ENCODE assay signal across 8 cellular contexts in genomic region chr1:166166701-166167394, GRCh38. TPM values are rescaled to one million over a fixed set of nuclear protein-coding genes. Genes with fewer than 3 reads are reported as not detected.
DNase-seq lines count a peak whose midpoint lies in the region; ATAC-seq and TF ChIP-seq lines count a peak whose summit lies in the region.

A gene with protein sequence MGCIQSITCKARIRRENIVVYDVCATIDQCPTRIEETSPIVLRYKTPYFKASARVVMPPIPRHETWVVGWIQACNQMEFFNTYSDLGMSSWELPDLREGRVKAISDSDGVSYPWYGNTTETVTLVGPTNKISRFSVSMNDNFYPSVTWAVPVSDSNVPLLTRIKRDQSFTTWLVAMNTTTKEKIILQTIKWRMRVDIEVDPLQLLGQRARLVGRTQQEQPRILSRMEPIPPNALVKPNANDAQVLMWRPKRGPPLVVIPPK (minus strand): TSS chr1:166167001. CDS start chr1:166166248, 753 bp downstream.

- intact Hi-C loops in HCT116 (cut with micrococcal nuclease), result loop anchor here (5.0 kb wide), 1 partner anchor 535 kb away; the partner anchor contains the start of gene MGST3

- TF ChIP-seq CTCF in GM10266 (IDR thresholded peaks at IDR 0.05; ENCODE audit: control insufficient read depth, insufficient read depth, low read depth, missing control alignments) (peak; percentile 7), HCT116 (IDR thresholded peaks at IDR 0.05 in 2 of 3, conservative IDR thresholded peaks at IDR 0.05 in 1 of 3; ENCODE audit: borderline replicate concordance in 1 of 3, insufficient read depth in 1 of 3, low read depth in 2 of 3, low read length in 2 of 3) (no peak)

- H3K27ac ChIP-seq in HCT116 (ENCODE audit: low read depth, low read length) (peak within 1 kb of the TSS; percentile 32; the same call in 1 of the 2 replicates), iPS-20b (ENCODE audit: low read length) (no peak within 1 kb of the TSS), skeletal muscle tissue (ENCODE audit: low read depth, low read length) (peak within 1 kb of the TSS; percentile 71)

- no peaks in the 10 kb centered on the region for H3K9me2 ChIP-seq in HCT116 (ENCODE audit: insufficient read depth)

- H3K79me2 ChIP-seq in HCT116 (ENCODE audit: insufficient read depth, low read length), result no peaks in the 10 kb centered on the region

- CTCF ChIA-PET in HCT116 (lab: Charles Lee), result no interaction called here

- no peaks in the 10 kb centered on the region for H3K27me3 ChIP-seq in HCT116 (ENCODE audit: insufficient read depth, low read length)
- peaks cover 64% of the 10 kb centered on the region for H3K27me3 ChIP-seq in iPS-20b (ENCODE audit: insufficient read depth, low read length)
- no peaks in the 10 kb centered on the region for H3K27me3 ChIP-seq in skeletal muscle tissue (ENCODE audit: control insufficient read depth in 3 of 3, insufficient read depth in 3 of 3, low read length in 3 of 3)

- POLR2A ChIA-PET in HCT116 (lab: Charles Lee), result no interaction called here

- H3K4me2 ChIP-seq in HCT116 (ENCODE audit: low read length), result peak within 1 kb of the TSS; percentile 82

- BruUV-seq in HCT116 (replicated peaks; lab: Mats Ljungman, UMichigan), result no TSS peak

- DNase-seq in GM10266 (ENCODE audit: extremely low spot score) (peak; percentile 92), HCT116 (ENCODE audit: low read depth, low spot score) (peak; percentile 42), NCI-H1105 treated with DMSO at 0.1 percent for 48 hours (lab: John Stamatoyannopoulos, UW) (peak; percentile 79), UCSD-AML1 (lab: John Stamatoyannopoulos, UW; ENCODE audit: unreplicated experiment) (peak; percentile 67), T47D (ENCODE audit: low read depth in 1 of 2, low spot score in 1 of 2) (peak; percentile 83 to 86), AML-193 (lab: John Stamatoyannopoulos, UW) (no peak)

- peak within 1 kb of the TSS; percentile 86 for H2AFZ ChIP-seq in HCT116 (ENCODE audit: low read depth, low read length, poor library complexity, severe bottlenecking)

- in situ Hi-C loops in T47D (cut with HindIII; ENCODE audit: low pct_unique_long_range_greater_than_20kb, low sequenced_read_pairs), result no loop called here

- TF ChIP-seq RAD21 in HCT116 (IDR thresholded peaks at IDR 0.05; ENCODE audit: low read depth), result no peak

- TF ChIP-seq POLR2A in HCT116 (IDR thresholded peaks at IDR 0.05; ENCODE audit: borderline replicate concordance, extremely low read depth, insufficient read depth, insufficient read length), result no peak

- no peak within 1 kb of the TSS for H3K9ac ChIP-seq in HCT116 (ENCODE audit: low read length)
- H3K9ac ChIP-seq in iPS-20b (ENCODE audit: low read depth, low read length), result no peak within 1 kb of the TSS
- peak within 1 kb of the TSS; percentile 67 to 82 (median 73) for H3K9ac ChIP-seq in skeletal muscle tissue (ENCODE audit: low read depth in 1 of 3, low read length in 3 of 3)

- H3K36me3 ChIP-seq in HCT116 (ENCODE audit: control insufficient read depth in 1 of 2, insufficient read depth in 2 of 2, low read length in 2 of 2) (no peaks in the 10 kb centered on the region), iPS-20b (ENCODE audit: insufficient read depth, low read depth, low read length) (no peaks in the 10 kb centered on the region), skeletal muscle tissue (ENCODE audit: control insufficient read depth in 3 of 3, insufficient read depth in 3 of 3, low read length in 3 of 3) (no peaks in the 10 kb centered on the region)

- peak within 1 kb of the TSS; percentile 41 to 54 for H3K4me3 ChIP-seq in HCT116 (replicated peaks in 1 of 2; ENCODE audit: low read depth in 1 of 2, low read length in 2 of 2)
- H3K4me3 ChIP-seq in iPS-20b (ENCODE audit: low read length), result peak within 1 kb of the TSS; percentile 72
- peak within 1 kb of the TSS; percentile 82 to 90 (median 83) for H3K4me3 ChIP-seq in skeletal muscle tissue (ENCODE audit: low read length in 3 of 3)

- RAD21 ChIA-PET in HCT116 (lab: Charles Lee; ENCODE audit: low non-redundant PET in 1 of 2, low total read pairs in 2 of 2, uncharacterized antibody in 2 of 2, unreplicated experiment in 2 of 2), result no interaction called here

- H4K20me1 ChIP-seq in HCT116 (ENCODE audit: insufficient read depth), result no peaks in the 10 kb centered on the region

- H3K9me3 ChIP-seq in HCT116 (ENCODE audit: control insufficient read depth in 1 of 2, insufficient read depth in 1 of 2, low read depth in 1 of 2, low read length in 2 of 2) (no peaks in the 10 kb centered on the region), iPS-20b (ENCODE audit: insufficient read depth, low read depth, low read length) (no peaks in the 10 kb centered on the region), skeletal muscle tissue (ENCODE audit: control insufficient read depth in 3 of 3, low read length in 3 of 3) (no peaks in the 10 kb centered on the region)

- ATAC-seq in HCT116, result peak; percentile 83

- H3K4me1 ChIP-seq in HCT116 (ENCODE audit: control insufficient read depth in 1 of 2, insufficient read depth in 2 of 2, low read length in 2 of 2) (peaks cover 0 to 31% of the 10 kb centered on the region in 2 experiments; a peak in 3 of 4 replicates), iPS-20b (ENCODE audit: insufficient read depth, low read length) (peaks cover 12% of the 10 kb centered on the region), skeletal muscle tissue (ENCODE audit: control insufficient read depth in 3 of 3, insufficient read depth in 3 of 3, low read length in 3 of 3) (peaks cover 15 to 20% (median 16%) of the 10 kb centered on the region in 3 donors)

TF ChIP-seq in HCT116, 20 proteins besides CTCF, POLR2A, EP300 and RAD21:
- TF ChIP-seq EZH2phosphoT487 (IDR thresholded peaks at IDR 0.05; ENCODE audit: borderline replicate concordance) (no peak), ZFX (IDR thresholded peaks at IDR 0.05) (no peak), REST (IDR thresholded peaks at IDR 0.05; ENCODE audit: low read depth) (peak; percentile 38), POLR2AphosphoS5 (IDR thresholded peaks at IDR 0.05; ENCODE audit: low read depth, low read length) (peak; percentile 34; the same call in 1 of the 2 replicates), ELF1 (IDR thresholded peaks at IDR 0.05; ENCODE audit: borderline replicate concordance, low read depth) (no peak), EGR1 (IDR thresholded peaks at IDR 0.05; ENCODE audit: low read depth) (no peak), SP1 (IDR thresholded peaks at IDR 0.05; ENCODE audit: low read depth) (0 out of 2 replicates have a peak, but pooled peaks have one; percentile 14), ATF3 (IDR thresholded peaks at IDR 0.05) (no peak)
- TF ChIP-seq, protein P1, sequence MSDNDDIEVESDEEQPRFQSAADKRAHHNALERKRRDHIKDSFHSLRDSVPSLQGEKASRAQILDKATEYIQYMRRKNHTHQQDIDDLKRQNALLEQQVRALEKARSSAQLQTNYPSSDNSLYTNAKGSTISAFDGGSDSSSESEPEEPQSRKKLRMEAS (IDR thresholded peaks at IDR 0.05), result 0 out of 2 replicates have a peak, but pooled peaks have one; percentile 15

RNA-seq across cellular contexts. Expression of the gene that starts here (rescaled TPM):
- total RNA-seq in HCT116 (2021; ENCODE audit: unreplicated experiment), result 1.4 TPM
- 0.79 and 0.82 TPM in 2 replicates for polyA plus RNA-seq in HCT116 (2012)
- 1.0 TPM for total RNA-seq in skeletal muscle tissue

Comparison
In these comparisons a context has a peak if more than half of its experiments do, and no peak if none do; other contexts are left out.
1. DNase-seq: peak in GM10266 (single experiment), HCT116 (single experiment), NCI-H1105 treated with DMSO at 0.1 percent for 48 hours (single experiment), UCSD-AML1 (single experiment) and T47D (2 of 2); none in AML-193 (0 of 2).
2. H3K9ac ChIP-seq: peak in skeletal muscle tissue (3 of 3); none in HCT116 (single experiment) and iPS-20b (single experiment).
3. Peak in every context shown above with its lines, with median percentiles within 50 percentile points of each other: H3K4me3 ChIP-seq.